In genomic region chr9:33765411-33765810, GRCh38 we compare ENCODE assay signal across 18 cellular contexts. TPM values are rescaled to one million over a fixed set of nuclear protein-coding genes. Genes with fewer than 3 reads are reported as not detected.
DNase-seq lines count a peak whose midpoint lies in the region; ATAC-seq, FAIRE-seq and TF ChIP-seq lines count a peak whose summit lies in the region.
"Had no signal": no experiment of that assay in that cellular context is flagged by ENCODE, and none has a peak within 500 bp of the region (broad histone marks: within the 10 kb centered on the region; RNA-seq: fewer than 3 reads in every experiment).

No MANE protein-coding gene starts in this region.

- peaks cover 26% of the 10 kb centered on the region; the same call in 2 of the 3 replicates for H3K4me1 ChIP-seq in A549
- H3K4me1 ChIP-seq: adrenal gland had no signal

- H3K9me3 Mint-ChIP-seq in activated T-helper 17 cell treated with anti-CD3 and anti-CD28 coated beads, Interleukin-2, amount 50 U/mL, for 72 hours = no peaks in the 10 kb centered on the region

- no peaks in the 10 kb centered on the region for H3K9me3 ChIP-seq in A549
- H3K9me3 ChIP-seq: adrenal gland had no signal

- no peaks in the 10 kb centered on the region for H3K36me3 Mint-ChIP-seq in activated T-helper 17 cell treated with anti-CD3 and anti-CD28 coated beads, Interleukin-2, amount 50 U/mL, for 72 hours (ENCODE audit: low read depth)

- CTCF ChIA-PET in A549 (lab: Yijun Ruan, JAX) = interaction anchor here (1.3 kb wide), 2 partner anchors 13 to 49 kb away, joined by 3 to 6 read pairs; no protein-coding TSS in a partner anchor

- DNase-seq in A549 (ENCODE audit: low read depth in 1 of 2, low spot score in 1 of 2) (peak in 1 of 2 experiments; percentile 75), HS-5 (ENCODE audit: low read depth) (peak; percentile 59), fibroblast of peridontal ligament (ENCODE audit: extremely low read depth) (peak; percentile 52), NCI-H510A (lab: John Stamatoyannopoulos, UW) (no peak), DMS 273 (lab: John Stamatoyannopoulos, UW; ENCODE audit: unreplicated experiment) (no peak)
- DNase-seq in activated CD4-positive, alpha-beta T cell treated with anti-CD3 and anti-CD28 coated beads for 48 hours = no peak
- DNase-seq: adrenal gland, COR-L47, foreskin melanocyte, KG1, midbrain, occipital lobe, OCI-M1, T-helper 1 cell had no signal

- no peaks in the 10 kb centered on the region for H3K27me3 Mint-ChIP-seq in activated T-helper 17 cell treated with anti-CD3 and anti-CD28 coated beads, Interleukin-2, amount 50 U/mL, for 72 hours

- H3K27ac ChIP-seq in A549 = peak overlapping the region; percentile 36 to 49; a peak in 3 of 6 replicates
- H3K27ac ChIP-seq: adrenal gland had no signal

- TF ChIP-seq CTCF in A549 (IDR thresholded peaks at IDR 0.05) = no peak

- no peak for TF ChIP-seq POLR2A in A549 (IDR thresholded peaks at IDR 0.05; ENCODE audit: low read length)

- WGBS in A549 (ENCODE audit: missing lambda C conversion rate) = 14% methylated on average over 3 of the region's 3 CpGs

- ATAC-seq in A549 (peak; percentile 77 to 78; a peak in 4 of 6 replicates), GM18517 (IDR thresholded peaks at IDR 0.05; ENCODE audit: unreplicated experiment) (no peak)
- ATAC-seq in activated T-helper 17 cell treated with anti-CD3 and anti-CD28 coated beads, Interleukin-2, amount 50 U/mL, for 72 hours (replicated peaks) = peak; percentile 35

- peak overlapping the region; percentile 59 for H3K4me2 ChIP-seq in A549

- TF ChIP-seq EP300 in A549 (IDR thresholded peaks at IDR 0.05) = no peak

- FAIRE-seq in A549 (lab: Jason Lieb, UNC) = peak; percentile 86
- FAIRE-seq: H1 had no signal

- H3K4me1 Mint-ChIP-seq in activated T-helper 17 cell treated with anti-CD3 and anti-CD28 coated beads, Interleukin-2, amount 50 U/mL, for 72 hours = peaks cover 3% of the 10 kb centered on the region

- POLR2A ChIA-PET in A549 (lab: Yijun Ruan, JAX) = no interaction called here

- no peak for TF ChIP-seq RAD21 in A549 (conservative IDR thresholded peaks at IDR 0.05 in 1 of 2, IDR thresholded peaks at IDR 0.05 in 1 of 2)

- no peak overlapping the region for H3K27ac Mint-ChIP-seq in activated T-helper 17 cell treated with anti-CD3 and anti-CD28 coated beads, Interleukin-2, amount 50 U/mL, for 72 hours

- no peak overlapping the region for H3K4me3 ChIP-seq in A549
- H3K4me3 ChIP-seq: adrenal gland had no signal

- no peak overlapping the region for H3K4me3 Mint-ChIP-seq in activated T-helper 17 cell treated with anti-CD3 and anti-CD28 coated beads, Interleukin-2, amount 50 U/mL, for 72 hours

TF ChIP-seq in A549, 52 proteins besides CTCF, POLR2A, EP300 and RAD21:
- TF ChIP-seq JUNB (IDR thresholded peaks at IDR 0.05) (peak; percentile 70), CBX8 (IDR thresholded peaks at IDR 0.05) (no peak), FOSL2 (IDR thresholded peaks at IDR 0.05) (peak; percentile 80), FOSL2 (CRISPR knock-in tag; IDR thresholded peaks at IDR 0.05) (peak; percentile 95)

RNA-seq across cellular contexts. Expression of gene PRSS3, which starts 29.9 kb away (rescaled TPM):
- polyA plus RNA-seq in A549 (2011; rRNA removed) (2.0 and 3.3 TPM in 2 replicates), A549 (2017; fragmentation: RNase III; extraction: RNeasy Plus Mini Kit Qiagen cat#74134 plus additional on column Dnase treatment) (1.9 to 4.3 TPM (median 4.0 TPM) in 3 replicates)
- polyA plus RNA-seq in A549 (2012; cell fraction: cytosol; rRNA removed) = 1.0 and 1.2 TPM in 2 replicates
- 0.59 and 1.3 TPM in 2 replicates for polyA plus RNA-seq in A549 (2012; cell fraction: nucleus; rRNA removed)
- polyA minus RNA-seq in A549 (2011; rRNA and poly(A)+ RNA removed) = 2.9 and 3.7 TPM in 2 replicates
- not detected for total RNA-seq in activated T-helper 17 cell treated with anti-CD3 and anti-CD28 coated beads, Interleukin-2, amount 50 U/mL, for 72 hours
- total RNA-seq: H1, NCI-H460, occipital lobe had no signal

RNA-seq across cellular contexts. Expression of gene UBE2R2, which starts 51.5 kb away (rescaled TPM):
- polyA plus RNA-seq in A549 (2011; rRNA removed) (44.9 and 48.1 TPM in 2 replicates), A549 (2017; fragmentation: RNase III; extraction: RNeasy Plus Mini Kit Qiagen cat#74134 plus additional on column Dnase treatment) (37.9 to 41.7 TPM (median 41.2 TPM) in 3 replicates)
- 19.9 and 20.4 TPM in 2 replicates for polyA plus RNA-seq in A549 (2012; cell fraction: cytosol; rRNA removed)
- 10.2 and 11.6 TPM in 2 replicates for polyA plus RNA-seq in A549 (2012; cell fraction: nucleus; rRNA removed)
- 34.8 and 36.2 TPM in 2 replicates for polyA minus RNA-seq in A549 (2011; rRNA and poly(A)+ RNA removed)
- total RNA-seq in activated T-helper 17 cell treated with anti-CD3 and anti-CD28 coated beads, Interleukin-2, amount 50 U/mL, for 72 hours = 10 to 100 TPM; 39.3 to 61.4 TPM

Comparison
In these comparisons a context has a peak if more than half of its experiments do, and no peak if none do; other contexts are left out.
1. DNase-seq: peak in HS-5 (single experiment) and fibroblast of peridontal ligament (single experiment); none in activated CD4-positive, alpha-beta T cell treated with anti-CD3 and anti-CD28 coated beads for 48 hours (single experiment), NCI-H510A (single experiment) and DMS 273 (single experiment).